ENCODE assay signal across 16 cellular contexts in the genomic region with DNA sequence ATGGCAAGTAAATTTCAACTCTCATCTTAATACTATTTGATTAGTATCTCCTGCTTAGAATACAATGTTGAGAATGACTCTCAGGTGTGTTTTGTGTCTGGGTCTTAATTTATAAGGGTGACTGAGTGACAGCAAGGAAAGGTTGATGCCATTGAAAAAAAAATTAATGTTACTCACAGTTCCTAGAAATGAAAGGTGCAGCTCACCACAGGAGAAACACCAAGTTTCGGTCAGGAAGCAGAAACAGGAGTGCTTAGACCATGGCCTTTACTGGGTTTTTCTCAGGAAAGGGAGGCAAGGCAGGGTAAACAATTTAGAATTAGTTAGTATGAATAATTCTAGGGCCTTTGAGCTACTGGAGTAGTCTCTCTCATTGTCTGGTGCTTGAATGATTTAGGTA.
DNase-seq lines count a peak whose midpoint lies in the region; ATAC-seq and TF ChIP-seq lines count a peak whose summit lies in the region.
"Had no signal": no experiment of that assay in that cellular context is flagged by ENCODE, and none has a peak within 500 bp of the region (broad histone marks: within the 10 kb centered on the region; RNA-seq: fewer than 3 reads in every experiment).

No MANE protein-coding gene starts in this region.

- no peak for TF ChIP-seq EP300 in stomach (IDR thresholded peaks at IDR 0.05)

- H3K4me1 ChIP-seq in stomach (peaks cover 0 to 4% (median 0%) of the 10 kb centered on the region in 4 donors), GM23338 (ENCODE audit: insufficient read depth) (no peaks in the 10 kb centered on the region)

- POLR2A ChIA-PET in activated CD4-positive, alpha-beta T cell treated with anti-CD3 and anti-CD28 coated beads for 36 hours (lab: Charles Lee) = no interaction called here
- POLR2A ChIA-PET in activated naive CD8-positive, alpha-beta T cell treated with anti-CD3 and anti-CD28 coated beads, Interleukin-2, amount 10 ng/mL, durations not matched to agents 7 days and 5 days (lab: Charles Lee) = no interaction called here

- H3K4me3 ChIP-seq in stomach (no peak overlapping the region), GM23338 (no peak overlapping the region)
- H3K4me3 ChIP-seq: GM23248 had no signal

- no peak for TF ChIP-seq POLR2A in stomach (IDR thresholded peaks at IDR 0.05)

- TF ChIP-seq CTCF in stomach (IDR thresholded peaks at IDR 0.05) = no peak
- TF ChIP-seq CTCF in GM23338 (conservative IDR thresholded peaks at IDR 0.05; ENCODE audit: low read depth in 2 of 2) = no peak

- ATAC-seq in activated CD4-positive, alpha-beta T cell treated with anti-CD3 and anti-CD28 coated beads for 36 hours = peak; percentile 70
- ATAC-seq in activated naive CD4-positive, alpha-beta T cell treated with anti-CD3 and anti-CD28 coated beads, Interleukin-2, amount 50 U/mL, for 72 hours = peak; percentile 39 to 80
- no peak for ATAC-seq in activated naive CD8-positive, alpha-beta T cell treated with anti-CD3 and anti-CD28 coated beads, Interleukin-2, amount 10 ng/mL, durations not matched to agents 7 days and 5 days (ENCODE audit: low read depth)
- no peak for ATAC-seq in GM23338

- no peaks in the 10 kb centered on the region for H3F3A ChIP-seq in GM23338 (replicated peaks; ENCODE audit: low read depth)

- H2AFZ ChIP-seq in GM23338 = no peak overlapping the region
- H2AFZ ChIP-seq: GM23248 had no signal

- H3K9me2 ChIP-seq in GM23338 (ENCODE audit: insufficient read depth) = peaks cover 9% of the 10 kb centered on the region; the same call in 1 of the 2 replicates

- no peaks in the 10 kb centered on the region for H3K36me3 Mint-ChIP-seq in activated CD4-positive, alpha-beta T cell treated with anti-CD3 and anti-CD28 coated beads for 36 hours (ENCODE audit: low read depth)
- no peaks in the 10 kb centered on the region for H3K36me3 Mint-ChIP-seq in activated naive CD4-positive, alpha-beta T cell treated with anti-CD3 and anti-CD28 coated beads, Interleukin-2, amount 50 U/mL, for 72 hours
- no peaks in the 10 kb centered on the region for H3K36me3 Mint-ChIP-seq in activated naive CD8-positive, alpha-beta T cell treated with anti-CD3 and anti-CD28 coated beads, Interleukin-2, amount 10 ng/mL, durations not matched to agents 7 days and 5 days
- peaks cover 9% of the 10 kb centered on the region; the same call in 1 of the 3 replicates for H3K36me3 Mint-ChIP-seq in GM23338 (ENCODE audit: low read depth)

- WGBS in stomach, 5 donors = 85 to 100% (median 96%) methylated on average over 1 of the region's 1 CpG

- H3K4me2 ChIP-seq in GM23338 = no peak overlapping the region

- intact Hi-C loops in activated CD4-positive, alpha-beta T cell treated with anti-CD3 and anti-CD28 coated beads for 36 hours (cut with DNase I, micrococcal nuclease) = no loop called here
- intact Hi-C loops in stomach (cut with DNase I; ENCODE audit: low total_unique reads) = no loop called here

- DNase-seq in activated CD4-positive, alpha-beta T cell treated with anti-CD3 and anti-CD28 coated beads for 36 hours = peak; percentile 13
- DNase-seq in activated CD4-positive, alpha-beta T cell treated with anti-CD3 and anti-CD28 coated beads for 1 hour = no peak
- no peak for DNase-seq in activated naive CD4-positive, alpha-beta T cell treated with anti-CD3 and anti-CD28 coated beads, Interleukin-2, amount 50 U/mL, for 72 hours (ENCODE audit: low spot score in 2 of 2)
- DNase-seq in activated naive CD4-positive, alpha-beta T cell treated with Interleukin-2 at 50 U/mL for 16 hours = no peak
- DNase-seq in activated naive CD8-positive, alpha-beta T cell treated with anti-CD3 and anti-CD28 coated beads, Interleukin-2, amount 10 ng/mL, durations not matched to agents 7 days and 5 days = no peak
- DNase-seq in stomach (no peak), A172 (ENCODE audit: low spot score) (no peak), GM23338 (ENCODE audit: low spot score) (no peak)
- DNase-seq: AML-193; C1 segment of cervical spinal cord; Calu3; CD4-positive, alpha-beta T cell; DMS 273 treated with DMSO at 0.1 percent for 48 hours; GM23248; H7 had no signal

- H3K27ac ChIP-seq in stomach (no peak overlapping the region), GM23338 (ENCODE audit: low read depth) (no peak overlapping the region)
- H3K27ac ChIP-seq: 22Rv1, GM23248 had no signal

- no peaks in the 10 kb centered on the region for H3K79me2 ChIP-seq in GM23338 (replicated peaks; ENCODE audit: insufficient read depth)

- H3K36me3 ChIP-seq in stomach (no peaks in the 10 kb centered on the region), GM23338 (ENCODE audit: insufficient read depth) (no peaks in the 10 kb centered on the region)

- H4K20me1 ChIP-seq in GM23338 (replicated peaks; ENCODE audit: insufficient read depth) = no peaks in the 10 kb centered on the region

- peaks cover 0 to 9% (median 0%) of the 10 kb centered on the region in 4 donors for H3K9me3 ChIP-seq in stomach

- peaks cover 7% of the 10 kb centered on the region for H3K4me1 Mint-ChIP-seq in activated CD4-positive, alpha-beta T cell treated with anti-CD3 and anti-CD28 coated beads for 36 hours
- H3K4me1 Mint-ChIP-seq in activated naive CD8-positive, alpha-beta T cell treated with anti-CD3 and anti-CD28 coated beads, Interleukin-2, amount 10 ng/mL, durations not matched to agents 7 days and 5 days = peaks cover 13% of the 10 kb centered on the region
- peaks cover 9% of the 10 kb centered on the region for H3K4me1 Mint-ChIP-seq in GM23338

- peaks cover 4% of the 10 kb centered on the region for H3K27me3 Mint-ChIP-seq in activated CD4-positive, alpha-beta T cell treated with anti-CD3 and anti-CD28 coated beads for 36 hours
- peaks cover 5% of the 10 kb centered on the region for H3K27me3 Mint-ChIP-seq in activated naive CD8-positive, alpha-beta T cell treated with anti-CD3 and anti-CD28 coated beads, Interleukin-2, amount 10 ng/mL, durations not matched to agents 7 days and 5 days
- H3K27me3 Mint-ChIP-seq in GM23338 (ENCODE audit: insufficient read depth, low read depth, poor library complexity) = no peaks in the 10 kb centered on the region
- H3K27me3 Mint-ChIP-seq: CD4-positive, alpha-beta T cell had no signal

- H3K27me3 ChIP-seq in stomach = no peaks in the 10 kb centered on the region
- H3K27me3 ChIP-seq in GM23338 (ENCODE audit: insufficient read depth) = no peaks in the 10 kb centered on the region

- H3K27ac Mint-ChIP-seq in activated CD4-positive, alpha-beta T cell treated with anti-CD3 and anti-CD28 coated beads for 36 hours = no peak overlapping the region
- H3K27ac Mint-ChIP-seq in activated naive CD4-positive, alpha-beta T cell treated with anti-CD3 and anti-CD28 coated beads, Interleukin-2, amount 50 U/mL, for 72 hours = no peak overlapping the region
- no peak overlapping the region for H3K27ac Mint-ChIP-seq in activated naive CD8-positive, alpha-beta T cell treated with anti-CD3 and anti-CD28 coated beads, Interleukin-2, amount 10 ng/mL, durations not matched to agents 7 days and 5 days
- no peak overlapping the region for H3K27ac Mint-ChIP-seq in GM23338
- H3K27ac Mint-ChIP-seq: CD4-positive, alpha-beta T cell had no signal

- CTCF ChIA-PET in activated CD4-positive, alpha-beta T cell treated with anti-CD3 and anti-CD28 coated beads for 36 hours (lab: Charles Lee) = no interaction called here

- H3K9me3 Mint-ChIP-seq in activated CD4-positive, alpha-beta T cell treated with anti-CD3 and anti-CD28 coated beads for 36 hours (ENCODE audit: low read depth) = no peaks in the 10 kb centered on the region
- peaks cover 0 to 13% of the 10 kb centered on the region in 2 donors for H3K9me3 Mint-ChIP-seq in activated naive CD4-positive, alpha-beta T cell treated with anti-CD3 and anti-CD28 coated beads, Interleukin-2, amount 50 U/mL, for 72 hours
- peaks cover 1% of the 10 kb centered on the region for H3K9me3 Mint-ChIP-seq in activated naive CD8-positive, alpha-beta T cell treated with anti-CD3 and anti-CD28 coated beads, Interleukin-2, amount 10 ng/mL, durations not matched to agents 7 days and 5 days
- peaks cover 9% of the 10 kb centered on the region; the same call in 2 of the 3 replicates for H3K9me3 Mint-ChIP-seq in GM23338

- H3K4me3 Mint-ChIP-seq in activated CD4-positive, alpha-beta T cell treated with anti-CD3 and anti-CD28 coated beads for 36 hours = no peak overlapping the region
- peak overlapping the region; percentile 5 for H3K4me3 Mint-ChIP-seq in activated naive CD8-positive, alpha-beta T cell treated with anti-CD3 and anti-CD28 coated beads, Interleukin-2, amount 10 ng/mL, durations not matched to agents 7 days and 5 days
- no peak overlapping the region for H3K4me3 Mint-ChIP-seq in GM23338
- H3K4me3 Mint-ChIP-seq: CD4-positive, alpha-beta T cell had no signal

TF ChIP-seq in GM23338, 12 proteins besides CTCF, POLR2A, EP300 and RAD21 (continues in another document):
- TF ChIP-seq JUNB (IDR thresholded peaks at IDR 0.05; ENCODE audit: unreplicated experiment) (no peak), REST (IDR thresholded peaks at IDR 0.05; ENCODE audit: unreplicated experiment) (no peak), POLR2AphosphoS5 (IDR thresholded peaks at IDR 0.05; ENCODE audit: low read depth) (no peak), ZNF114 (CRISPR knock-in tag; IDR thresholded peaks at IDR 0.05) (no peak), STAT1 (IDR thresholded peaks at IDR 0.05; ENCODE audit: unreplicated experiment) (no peak), EZH2phosphoT487 (IDR thresholded peaks at IDR 0.05; ENCODE audit: unreplicated experiment) (no peak)

Comparison
In these comparisons a context has a peak if more than half of its experiments do, and no peak if none do; other contexts are left out.
1. ATAC-seq: peak in activated CD4-positive, alpha-beta T cell treated with anti-CD3 and anti-CD28 coated beads for 36 hours (single experiment) and activated naive CD4-positive, alpha-beta T cell treated with anti-CD3 and anti-CD28 coated beads, Interleukin-2, amount 50 U/mL, for 72 hours (2 of 2); none in activated naive CD8-positive, alpha-beta T cell treated with anti-CD3 and anti-CD28 coated beads, Interleukin-2, amount 10 ng/mL, durations not matched to agents 7 days and 5 days (single experiment) and GM23338 (single experiment).